Comparison of ENCODE assay signal across 10 cellular contexts in genomic region chr7:1811850-1812692, GRCh38.
DNase-seq lines count a peak whose midpoint lies in the region; ATAC-seq and TF ChIP-seq lines count a peak whose summit lies in the region.
"Had no signal": no experiment of that assay in that cellular context is flagged by ENCODE, and none has a peak within 500 bp of the region (broad histone marks: within the 10 kb centered on the region; RNA-seq: fewer than 3 reads in every experiment).

No MANE protein-coding gene starts in this region.

- peaks cover 3% of the 10 kb centered on the region for H3K27me3 Mint-ChIP-seq in brain

- no peaks in the 10 kb centered on the region for H3K4me1 ChIP-seq in mucosa of descending colon (ENCODE audit: low read depth)

- no peak overlapping the region for H3K4me3 ChIP-seq in mucosa of descending colon

- H3K4me1 Mint-ChIP-seq in brain: peaks cover 47% of the 10 kb centered on the region

- peak overlapping the region; percentile 50 to 90 (median 61) for H3K27ac Mint-ChIP-seq in brain

- no peaks in the 10 kb centered on the region for H3K9me3 Mint-ChIP-seq in brain

- in situ Hi-C loops in KBM-7 (cut with MboI; ENCODE audit: low pct_unique_long_range_greater_than_20kb, low sequenced_read_pairs): no loop called here

- H3K36me3 ChIP-seq in mucosa of descending colon (ENCODE audit: low read depth): no peaks in the 10 kb centered on the region

- H3K9me3 ChIP-seq in mucosa of descending colon: no peaks in the 10 kb centered on the region

- TF ChIP-seq CTCF in brain (conservative IDR thresholded peaks at IDR 0.05): peak; percentile 46 to 49
- no peak for TF ChIP-seq CTCF in mucosa of descending colon (IDR thresholded peaks at IDR 0.05)

- intact Hi-C loops in mucosa of descending colon (cut with DNase I, micrococcal nuclease): no loop called here

- peak; percentile 86 for DNase-seq in DMS 273 (lab: John Stamatoyannopoulos, UW; ENCODE audit: unreplicated experiment)
- peak; percentile 26 for DNase-seq in KBM-7
- DNase-seq in mucosa of descending colon: no peak
- no peak for DNase-seq in activated T-cell treated with anti-CD3 and anti-CD28 coated beads for 4 hours
- DNase-seq in anterior cingulate cortex (lab: John Stamatoyannopoulos, UW): no peak
- DNase-seq: activated gamma-delta T cell treated with Interleukin-2 at 50 U/mL for 16 hours, NCI-H1048 had no signal

- H3K36me3 Mint-ChIP-seq in brain: no peaks in the 10 kb centered on the region

- ATAC-seq in mucosa of descending colon (peak; percentile 40), GM18861 (IDR thresholded peaks at IDR 0.05; ENCODE audit: unreplicated experiment) (no peak), HG03159 (IDR thresholded peaks at IDR 0.05; ENCODE audit: unreplicated experiment) (no peak)

- H3K4me3 Mint-ChIP-seq in brain: peak overlapping the region in 1 of 5 experiments; percentile 49

Comparison
In these comparisons a context has a peak if more than half of its experiments do, and no peak if none do; other contexts are left out.
1. DNase-seq: peak in DMS 273 (single experiment) and KBM-7 (single experiment); none in mucosa of descending colon (0 of 3), activated T-cell treated with anti-CD3 and anti-CD28 coated beads for 4 hours (single experiment) and anterior cingulate cortex (0 of 58).